Comparison of ENCODE assay signal across 14 cellular contexts in the genomic region with DNA sequence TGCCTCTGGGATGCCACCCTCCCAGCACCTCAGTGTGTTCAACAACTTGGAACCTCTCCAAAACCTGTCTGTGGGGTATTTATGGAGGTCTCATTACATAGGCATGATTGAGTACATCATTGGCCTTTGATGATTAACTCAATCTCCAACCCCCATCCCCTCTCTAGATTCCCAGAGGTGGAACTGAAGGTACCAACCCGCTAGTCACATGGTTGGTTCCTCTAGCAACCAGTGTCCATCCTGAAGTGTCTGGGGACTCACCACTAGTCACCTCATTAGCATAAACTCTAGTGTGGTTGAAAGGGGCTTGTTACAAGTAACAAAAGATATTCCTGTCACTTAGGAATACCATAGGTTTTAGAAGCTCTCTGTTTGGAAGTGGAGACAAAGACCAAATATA. TPM values are rescaled to one million over a fixed set of nuclear protein-coding genes. Genes with fewer than 3 reads are reported as not detected.
DNase-seq lines count a peak whose midpoint lies in the region; ATAC-seq and TF ChIP-seq lines count a peak whose summit lies in the region.
"Had no signal": no experiment of that assay in that cellular context is flagged by ENCODE, and none has a peak within 500 bp of the region (broad histone marks: within the 10 kb centered on the region; RNA-seq: fewer than 3 reads in every experiment).

No MANE protein-coding gene starts in this region.

- DNase-seq in ELR (ENCODE audit: low read depth) (peak; percentile 38), HT1080 (ENCODE audit: low read depth) (peak; percentile 36), astrocyte of the hippocampus (ENCODE audit: low read depth, low spot score) (peak; percentile 29), kidney tubule cell (ENCODE audit: low spot score) (peak; percentile 87), GM10266 (ENCODE audit: extremely low spot score) (no peak)
- DNase-seq: 8988T; AML-193; Caco-2; CD8-positive, alpha-beta memory T cell; DND-41; GM23248 had no signal

- no peak for TF ChIP-seq CTCF in GM10266 (IDR thresholded peaks at IDR 0.05; ENCODE audit: control insufficient read depth, insufficient read depth, low read depth, missing control alignments)

- ATAC-seq in HG03175 (IDR thresholded peaks at IDR 0.05; ENCODE audit: unreplicated experiment) (no peak), HG02852 (IDR thresholded peaks at IDR 0.05; ENCODE audit: unreplicated experiment) (no peak)
- ATAC-seq: GM12878 had no signal

RNA-seq across cellular contexts. Expression of gene SIK2, which starts 40.3 kb away (rescaled TPM):
- 9.0 and 9.2 TPM in 2 replicates for total RNA-seq in HT1080 (2014; rRNA removed; shearing (Covaris generic))
- polyA plus RNA-seq in HT1080 (2015; cell fraction: cytosol; rRNA removed) = 8.1 and 8.3 TPM in 2 replicates
- 12.7 and 14.6 TPM in 2 replicates for polyA plus RNA-seq in HT1080 (2015; cell fraction: nucleus; rRNA removed)
